1 cellular context compared by ENCODE assay signal in genomic region chr17:75153854-75154194, GRCh38.
A peak's percentile ranks its signal among the peaks of the same experiment; 100 is the strongest.
TF ChIP-seq lines count a peak whose summit lies in the region.

No MANE protein-coding gene starts in this region.

TF ChIP-seq in HEK293, 187 proteins besides CTCF, POLR2A, EP300 and RAD21 (continued from another document):
- TF ChIP-seq ZNF449 (tag by site-specific recombination; IDR thresholded peaks at IDR 0.05): no peak
- TF ChIP-seq ZNF600 (tag by site-specific recombination; IDR thresholded peaks at IDR 0.05): 0 out of 2 replicates have a peak, but pooled peaks have one; percentile 5
- TF ChIP-seq ZNF561 (tag by site-specific recombination; IDR thresholded peaks at IDR 0.05; ENCODE audit: borderline replicate concordance): peak; percentile 20; the same call in 1 of the 2 replicates
- TF ChIP-seq ZNF548 (tag by site-specific recombination; IDR thresholded peaks at IDR 0.05): no peak
- no peak for TF ChIP-seq ZNF266 (tag by site-specific recombination; IDR thresholded peaks at IDR 0.05; ENCODE audit: low read depth)
